In genomic region chr7:38335490-38336135, GRCh38 we compare ENCODE assay signal across 7 cellular contexts.
A peak's percentile ranks its signal among the peaks of the same experiment; 100 is the strongest.
DNase-seq lines count a peak whose midpoint lies in the region; ATAC-seq and TF ChIP-seq lines count a peak whose summit lies in the region.

No MANE protein-coding gene starts in this region.

- H4K20me1 ChIP-seq in SU-DHL-6 (ENCODE audit: low read depth, low read length): no peaks in the 10 kb centered on the region

- H3K9ac ChIP-seq in SU-DHL-6 (ENCODE audit: low read length): no peak overlapping the region

- peak overlapping the region; percentile 34 for H3K4me3 ChIP-seq in GM12865 (ENCODE audit: low read depth, low read length)
- H3K4me3 ChIP-seq in H7 (ENCODE audit: insufficient read depth, low read depth, low read length): no peak overlapping the region
- no peak overlapping the region for H3K4me3 ChIP-seq in LNCaP clone FGC (ENCODE audit: low read depth, low read length)
- no peak overlapping the region for H3K4me3 ChIP-seq in SU-DHL-6 (ENCODE audit: insufficient read depth, low read length, poor library complexity, severe bottlenecking)

- H2AFZ ChIP-seq in SU-DHL-6 (ENCODE audit: low read depth, low read length, severe bottlenecking): no peak overlapping the region

- H3K79me2 ChIP-seq in SU-DHL-6 (ENCODE audit: insufficient read depth, low read length): no peaks in the 10 kb centered on the region

- H3K27me3 ChIP-seq in H7 (ENCODE audit: control insufficient read depth, insufficient read depth, low read length): no peaks in the 10 kb centered on the region
- H3K27me3 ChIP-seq in SU-DHL-6 (ENCODE audit: low read length): no peaks in the 10 kb centered on the region

- no peak overlapping the region for H3K27ac ChIP-seq in SU-DHL-6 (ENCODE audit: low read depth, low read length)

- H3F3A ChIP-seq in SU-DHL-6 (ENCODE audit: insufficient read depth): no peaks in the 10 kb centered on the region

- TF ChIP-seq CTCF in GM12865 (IDR thresholded peaks at IDR 0.05; ENCODE audit: insufficient read depth, low read depth, low read length, missing control alignments) (peak; percentile 100), LNCaP clone FGC (IDR thresholded peaks at IDR 0.05; ENCODE audit: control insufficient read depth, extremely low read depth, insufficient read depth) (peak; percentile 96), SU-DHL-6 (IDR thresholded peaks at IDR 0.05; ENCODE audit: insufficient read depth, low read length, poor library complexity, severe bottlenecking) (peak; percentile 97)

- DNase-seq in GM12865 (ENCODE audit: low read depth): peak; percentile 93
- DNase-seq in H7: peak; percentile 73
- peak; percentile 54 for DNase-seq in LNCaP clone FGC (ENCODE audit: low read depth)
- peak; percentile 56 for DNase-seq in activated naive CD8-positive, alpha-beta T cell treated with anti-CD3 and anti-CD28 coated beads, Interleukin-2, amount 50 U/mL, for 16 hours (ENCODE audit: low read depth, low spot score)
- peak; percentile 83 for DNase-seq in left ventricle myocardium superior
- DNase-seq in renal cortical epithelial cell (ENCODE audit: low read depth): peak; percentile 76

- no peaks in the 10 kb centered on the region for H3K9me3 ChIP-seq in SU-DHL-6 (ENCODE audit: insufficient read depth, low read length)

- intact Hi-C loops in left ventricle myocardium superior (cut with micrococcal nuclease): no loop called here

- H3K9me2 ChIP-seq in SU-DHL-6 (replicated peaks; ENCODE audit: insufficient read depth, low read length): no peaks in the 10 kb centered on the region

- H3K36me3 ChIP-seq in H7 (replicated peaks; ENCODE audit: control insufficient read depth, insufficient read depth, low read length) (no peaks in the 10 kb centered on the region), SU-DHL-6 (ENCODE audit: low read length) (no peaks in the 10 kb centered on the region)

- H3K4me2 ChIP-seq in SU-DHL-6 (ENCODE audit: low read depth, low read length, poor library complexity, severe bottlenecking): no peak overlapping the region

- ATAC-seq in left ventricle myocardium superior: peak; percentile 94
